ENCODE assay signal across 8 cellular contexts in the genomic region with DNA sequence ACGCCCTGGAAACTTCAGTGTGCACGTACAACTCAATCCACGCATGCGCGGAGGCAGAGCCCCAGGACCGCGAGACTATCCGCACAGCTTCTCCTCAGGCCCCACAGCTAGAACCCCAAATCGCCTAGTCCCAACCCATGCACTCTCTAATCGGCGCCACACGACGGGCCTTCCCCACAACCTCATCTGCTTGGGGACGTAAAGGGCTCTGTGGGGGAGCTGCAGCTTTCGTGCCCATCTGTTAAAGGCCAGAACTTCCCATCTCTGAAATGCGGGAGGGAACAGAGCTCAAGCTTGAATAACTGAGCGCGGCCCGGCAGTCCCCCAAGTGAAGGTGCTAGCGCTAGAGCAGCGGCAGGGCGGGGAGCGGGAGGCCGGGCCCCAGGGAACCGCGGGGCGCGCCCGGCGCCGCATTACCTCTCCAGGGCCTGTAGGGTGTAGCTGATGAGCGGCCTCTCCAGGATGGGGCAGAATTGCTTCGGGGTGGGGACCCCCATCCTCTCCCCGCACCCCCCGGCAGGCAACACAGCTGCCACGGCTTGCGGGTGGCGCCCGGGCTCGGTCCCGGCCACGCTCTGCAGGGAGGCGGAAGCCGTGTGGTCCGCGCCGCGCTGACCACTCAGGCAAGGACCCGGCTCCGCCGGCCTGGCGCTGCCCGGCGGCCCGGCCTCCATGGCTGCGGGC. TPM values are rescaled to one million over a fixed set of nuclear protein-coding genes. Genes with fewer than 3 reads are reported as not detected.
DNase-seq lines count a peak whose midpoint lies in the region; ATAC-seq and TF ChIP-seq lines count a peak whose summit lies in the region.

No MANE protein-coding gene starts in this region.

- intact Hi-C loops in activated T-helper 2 cell treated with anti-CD3 and anti-CD28 coated beads, Interferon-gamma antibody, Interleukin-2, Interleukin-4, amounts not matched to agents 10 μg/mL and 5 μg/mL and 100 μg/mL, durations not matched to agents 14 hours and 24 hours and 36 hours (cut with micrococcal nuclease), result loop anchor here (1.0 to 10.0 kb wide), 5 partner anchors 72 to 504 kb away; a partner anchor contains a TSS
- intact Hi-C loops in natural killer cell (cut with micrococcal nuclease), result loop anchor here (2.0 kb wide), 2 partner anchors 74 to 224 kb away; a partner anchor contains a TSS

- H3K4me3 Mint-ChIP-seq in activated T-helper 2 cell treated with anti-CD3 and anti-CD28 coated beads, Interferon-gamma antibody, Interleukin-2, Interleukin-4, amounts not matched to agents 10 μg/mL and 5 μg/mL and 100 μg/mL, durations not matched to agents 14 hours and 24 hours and 36 hours (ENCODE audit: low read depth), result peak overlapping the region; percentile 91
- peak overlapping the region; percentile 92 for H3K4me3 Mint-ChIP-seq in natural killer cell

- ATAC-seq in GM21619 (IDR thresholded peaks at IDR 0.05; ENCODE audit: unreplicated experiment), result peak; percentile 82
- ATAC-seq in natural killer cell, result peak; percentile 89 to 93 (median 89)

- peaks cover 9% of the 10 kb centered on the region for H3K9me3 Mint-ChIP-seq in activated T-helper 2 cell treated with anti-CD3 and anti-CD28 coated beads, Interferon-gamma antibody, Interleukin-2, Interleukin-4, amounts not matched to agents 10 μg/mL and 5 μg/mL and 100 μg/mL, durations not matched to agents 14 hours and 24 hours and 36 hours
- no peaks in the 10 kb centered on the region for H3K9me3 Mint-ChIP-seq in natural killer cell

- H3K27ac Mint-ChIP-seq in activated T-helper 2 cell treated with anti-CD3 and anti-CD28 coated beads, Interferon-gamma antibody, Interleukin-2, Interleukin-4, amounts not matched to agents 10 μg/mL and 5 μg/mL and 100 μg/mL, durations not matched to agents 14 hours and 24 hours and 36 hours, result peak overlapping the region; percentile 96
- peak overlapping the region; percentile 85 to 91 for H3K27ac Mint-ChIP-seq in natural killer cell

- peaks cover 8% of the 10 kb centered on the region for H3K27me3 Mint-ChIP-seq in activated T-helper 2 cell treated with anti-CD3 and anti-CD28 coated beads, Interferon-gamma antibody, Interleukin-2, Interleukin-4, amounts not matched to agents 10 μg/mL and 5 μg/mL and 100 μg/mL, durations not matched to agents 14 hours and 24 hours and 36 hours (ENCODE audit: low read depth)
- H3K27me3 Mint-ChIP-seq in natural killer cell (ENCODE audit: low read depth in 2 of 2), result peaks cover 0 to under 1% of the 10 kb centered on the region in 2 donors

- TF ChIP-seq CTCF in fibroblast of pulmonary artery (IDR thresholded peaks at IDR 0.05; ENCODE audit: low read length, missing control alignments) (peak; percentile 8), natural killer cell (IDR thresholded peaks at IDR 0.05) (peak; percentile 14)

- peaks cover 3% of the 10 kb centered on the region for H3K36me3 Mint-ChIP-seq in activated T-helper 2 cell treated with anti-CD3 and anti-CD28 coated beads, Interferon-gamma antibody, Interleukin-2, Interleukin-4, amounts not matched to agents 10 μg/mL and 5 μg/mL and 100 μg/mL, durations not matched to agents 14 hours and 24 hours and 36 hours (ENCODE audit: low read depth)
- no peaks in the 10 kb centered on the region for H3K36me3 Mint-ChIP-seq in natural killer cell

- peak overlapping the region; percentile 55 for H3K4me3 ChIP-seq in fibroblast of pulmonary artery (replicated peaks; ENCODE audit: low read depth, low read length)

- H3K4me1 Mint-ChIP-seq in activated T-helper 2 cell treated with anti-CD3 and anti-CD28 coated beads, Interferon-gamma antibody, Interleukin-2, Interleukin-4, amounts not matched to agents 10 μg/mL and 5 μg/mL and 100 μg/mL, durations not matched to agents 14 hours and 24 hours and 36 hours (ENCODE audit: low read depth), result peaks cover 25% of the 10 kb centered on the region
- H3K4me1 Mint-ChIP-seq in natural killer cell, result peaks cover 17 to 21% of the 10 kb centered on the region in 2 donors

- DNase-seq in DMS53 (lab: John Stamatoyannopoulos, UW) (peak; percentile 94), KG1 (lab: John Stamatoyannopoulos, UW) (peak; percentile 93), RKO (ENCODE audit: low spot score) (peak; percentile 96), fibroblast of pulmonary artery (ENCODE audit: low read depth) (peak; percentile 89), natural killer cell (peak; percentile 75)
- DNase-seq in activated T-helper 2 cell treated with anti-CD3 and anti-CD28 coated beads, Interferon-gamma antibody, Interleukin-2, Interleukin-4, amounts not matched to agents 10 μg/mL and 5 μg/mL and 100 μg/mL, durations not matched to agents 14 hours and 24 hours and 36 hours (ENCODE audit: low spot score), result peak; percentile 86
- peak; percentile 76 to 97 (median 84) for DNase-seq in stimulated activated naive CD4-positive, alpha-beta T cell (lab: John Stamatoyannopoulos, UW)

RNA-seq across cellular contexts. Expression of a gene that starts 0.5 kb away (rescaled TPM):
- total RNA-seq in activated T-helper 2 cell treated with anti-CD3 and anti-CD28 coated beads, Interferon-gamma antibody, Interleukin-2, Interleukin-4, amounts not matched to agents 10 μg/mL and 5 μg/mL and 100 μg/mL, durations not matched to agents 14 hours and 24 hours and 36 hours, result 1.3 and 1.4 TPM in 2 replicates
- total RNA-seq in natural killer cell, result 1 to 10 TPM; 2.1 to 4.7 (median 2.5) TPM

RNA-seq across cellular contexts. Expression of a gene that starts 44.7 kb away (rescaled TPM):
- total RNA-seq in activated T-helper 2 cell treated with anti-CD3 and anti-CD28 coated beads, Interferon-gamma antibody, Interleukin-2, Interleukin-4, amounts not matched to agents 10 μg/mL and 5 μg/mL and 100 μg/mL, durations not matched to agents 14 hours and 24 hours and 36 hours, result not detected in 2 replicates
- not detected for total RNA-seq in natural killer cell

Comparison
In these comparisons a context has a peak if more than half of its experiments do, and no peak if none do; other contexts are left out.
1. Peak in every context shown above with its lines: DNase-seq, ATAC-seq and H3K4me3 ChIP-seq.